8 cellular contexts compared by ENCODE assay signal in the genomic region with DNA sequence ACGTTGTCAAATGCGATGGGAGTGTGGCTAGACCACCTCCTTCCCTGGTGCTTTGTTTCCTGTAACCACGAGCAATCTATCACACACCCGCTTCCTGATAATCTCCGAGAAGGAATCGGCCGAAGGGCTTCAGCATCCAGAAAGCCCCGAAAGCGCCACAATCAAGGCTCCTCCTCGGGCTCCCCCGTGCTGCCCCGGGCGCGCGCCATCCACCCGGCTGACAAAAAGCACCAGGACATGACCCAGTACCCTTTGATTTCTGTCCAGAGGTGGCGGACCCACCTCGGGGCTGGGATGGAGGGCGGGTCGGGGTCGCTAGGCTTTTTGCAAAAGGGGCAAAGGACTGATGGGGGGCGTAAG. TPM values are rescaled to one million over a fixed set of nuclear protein-coding genes. Genes with fewer than 3 reads are reported as not detected.
DNase-seq lines count a peak whose midpoint lies in the region; ATAC-seq and TF ChIP-seq lines count a peak whose summit lies in the region.

No MANE protein-coding gene starts in this region.

- TF ChIP-seq RAD21 in neural cell (conservative IDR thresholded peaks at IDR 0.05): no peak

- H3K27ac ChIP-seq in MM.1S (ENCODE audit: low read length) (no peak overlapping the region), duodenal mucosa (ENCODE audit: low read depth, low read length) (no peak overlapping the region), neural cell (ENCODE audit: low read length) (no peak overlapping the region), foreskin keratinocyte (no peak overlapping the region)

- H3K4me1 ChIP-seq in MM.1S (ENCODE audit: low read length): peaks cover 9% of the 10 kb centered on the region
- peaks cover 13 to 20% of the 10 kb centered on the region in 2 donors for H3K4me1 ChIP-seq in duodenal mucosa (ENCODE audit: control insufficient read depth in 1 of 2, insufficient read depth in 2 of 2, low read length in 2 of 2)
- H3K4me1 ChIP-seq in foreskin keratinocyte: no peaks in the 10 kb centered on the region

- H3K9me3 ChIP-seq in MM.1S (replicated peaks; ENCODE audit: insufficient read depth, low read length): no peaks in the 10 kb centered on the region
- no peaks in the 10 kb centered on the region for H3K9me3 ChIP-seq in duodenal mucosa (ENCODE audit: control insufficient read depth in 1 of 2, low read length in 2 of 2)
- H3K9me3 ChIP-seq in neural cell (ENCODE audit: low read length): no peaks in the 10 kb centered on the region

- H3K36me3 ChIP-seq in MM.1S (replicated peaks; ENCODE audit: insufficient read depth, low read length) (no peaks in the 10 kb centered on the region), duodenal mucosa (ENCODE audit: control insufficient read depth in 1 of 2, insufficient read depth in 2 of 2, low read length in 2 of 2) (peaks cover 0 to 5% of the 10 kb centered on the region in 2 donors), neural cell (ENCODE audit: insufficient read depth, low read length) (no peaks in the 10 kb centered on the region)

- H3K4me1 Mint-ChIP-seq in CD14-positive monocyte: peaks cover 40% of the 10 kb centered on the region

- DNase-seq in CD14-positive monocyte (ENCODE audit: low spot score) (no peak), MM.1S (no peak), foreskin keratinocyte (no peak), NCI-H187 (lab: John Stamatoyannopoulos, UW) (no peak), erythroblast (lab: John Stamatoyannopoulos, UW) (no peak)

- H3K4me3 Mint-ChIP-seq in CD14-positive monocyte: peak overlapping the region; percentile 85 to 95

- TF ChIP-seq EP300 in neural cell (conservative IDR thresholded peaks at IDR 0.05; ENCODE audit: poor library complexity, severe bottlenecking): no peak

- H2AFZ ChIP-seq in MM.1S (ENCODE audit: low read length) (peak overlapping the region; percentile 98), neural cell (ENCODE audit: low read depth, low read length) (peak overlapping the region; percentile 95)

- H3K9ac ChIP-seq in MM.1S (ENCODE audit: low read length): peak overlapping the region; percentile 72; the same call in 1 of the 2 replicates
- H3K9ac ChIP-seq in duodenal mucosa (ENCODE audit: low read depth in 1 of 2, low read length in 2 of 2): peak overlapping the region; percentile 76 to 80
- peak overlapping the region; percentile 64 for H3K9ac ChIP-seq in neural cell (ENCODE audit: low read length)

- H3K36me3 Mint-ChIP-seq in CD14-positive monocyte: peaks cover 32 to 40% of the 10 kb centered on the region in 2 donors

- H3K27me3 Mint-ChIP-seq in CD14-positive monocyte (ENCODE audit: low read depth in 3 of 3): peaks cover 0 to 6% (median 6%) of the 10 kb centered on the region in 3 donors

- no peaks in the 10 kb centered on the region for H3K27me3 ChIP-seq in MM.1S (replicated peaks; ENCODE audit: insufficient read depth, low read length)
- H3K27me3 ChIP-seq in duodenal mucosa (ENCODE audit: control insufficient read depth in 1 of 2, insufficient read depth in 2 of 2, low read length in 2 of 2): no peaks in the 10 kb centered on the region
- no peaks in the 10 kb centered on the region for H3K27me3 ChIP-seq in neural cell (ENCODE audit: insufficient read depth, low read depth, low read length)
- H3K27me3 ChIP-seq in foreskin keratinocyte: peaks cover 10% of the 10 kb centered on the region

- H3K9me3 Mint-ChIP-seq in CD14-positive monocyte: no peaks in the 10 kb centered on the region

- H3K79me2 ChIP-seq in MM.1S (ENCODE audit: low read length): peaks cover 5% of the 10 kb centered on the region
- peaks cover 6% of the 10 kb centered on the region for H3K79me2 ChIP-seq in neural cell (replicated peaks; ENCODE audit: insufficient read depth, low read length)

- intact Hi-C loops in CD14-positive monocyte (cut with micrococcal nuclease): no loop called here

- H4K20me1 ChIP-seq in MM.1S (ENCODE audit: insufficient read depth, low read length): no peaks in the 10 kb centered on the region
- H4K20me1 ChIP-seq in neural cell (ENCODE audit: insufficient read depth): no peaks in the 10 kb centered on the region

- TF ChIP-seq CTCF in CD14-positive monocyte (IDR thresholded peaks at IDR 0.05) (no peak), MM.1S (IDR thresholded peaks at IDR 0.05; ENCODE audit: low read length) (no peak), neural cell (IDR thresholded peaks at IDR 0.05; ENCODE audit: poor library complexity, severe bottlenecking) (no peak), foreskin keratinocyte (conservative IDR thresholded peaks at IDR 0.05) (no peak)

- H3K9me2 ChIP-seq in MM.1S (replicated peaks; ENCODE audit: insufficient read depth, low read length): no peaks in the 10 kb centered on the region
- H3K9me2 ChIP-seq in neural cell (ENCODE audit: insufficient read depth, low read length): no peaks in the 10 kb centered on the region

- no peak for ATAC-seq in foreskin keratinocyte
- ATAC-seq in GM18517 (IDR thresholded peaks at IDR 0.05; ENCODE audit: unreplicated experiment): no peak

- H3F3A ChIP-seq in MM.1S (ENCODE audit: insufficient read depth, low read length) (no peaks in the 10 kb centered on the region), neural cell (ENCODE audit: insufficient read depth, low read length, poor library complexity, severe bottlenecking) (no peaks in the 10 kb centered on the region)

- TF ChIP-seq POLR2A in erythroblast (IDR thresholded peaks at IDR 0.05; ENCODE audit: low read length): no peak

- H3K4me2 ChIP-seq in MM.1S (ENCODE audit: low read depth, low read length) (peak overlapping the region; percentile 99), neural cell (ENCODE audit: low read length) (peak overlapping the region; percentile 40)

- H3K27ac Mint-ChIP-seq in CD14-positive monocyte: peak overlapping the region in 1 of 7 donors; percentile 75

- H3K4me3 ChIP-seq in MM.1S (ENCODE audit: low read length) (peak overlapping the region; percentile 75), duodenal mucosa (ENCODE audit: low read depth in 1 of 2, low read length in 2 of 2) (peak overlapping the region; percentile 86 to 94), neural cell (ENCODE audit: low read length) (peak overlapping the region; percentile 80)

TF ChIP-seq in neural cell, 6 proteins besides CTCF, POLR2A, EP300 and RAD21:
- no peak for TF ChIP-seq EZH2 (IDR thresholded peaks at IDR 0.05; ENCODE audit: borderline replicate concordance, insufficient read depth, low read length, poor library complexity, severe bottlenecking)

RNA-seq across cellular contexts. Expression of a gene that starts 0.7 kb away (rescaled TPM):
- polyA plus RNA-seq in CD14-positive monocyte (1 to 10 TPM; 1.3 to 2.1 TPM), neural cell (3.7 and 4.0 TPM in 2 replicates), foreskin keratinocyte (5.8 and 6.5 TPM in 2 replicates)
- polyA minus RNA-seq in neural cell: 3.4 and 5.0 TPM in 2 replicates
- 3.5 and 4.4 TPM in 2 replicates for total RNA-seq in foreskin keratinocyte

RNA-seq across cellular contexts. Expression of a gene that starts 21.3 kb away (rescaled TPM):
- polyA plus RNA-seq in CD14-positive monocyte (10 to 100 TPM; 26.1 to 27.0 TPM), neural cell (not detected in 2 replicates), foreskin keratinocyte (2.0 and 2.2 TPM in 2 replicates)
- polyA minus RNA-seq in neural cell: not detected in 2 replicates
- 3.2 and 3.4 TPM in 2 replicates for total RNA-seq in foreskin keratinocyte

RNA-seq across cellular contexts. Expression of a gene that starts 22.5 kb away (rescaled TPM):
- 10 to 100 TPM; 27.8 to 36.2 TPM for polyA plus RNA-seq in CD14-positive monocyte
- polyA plus RNA-seq in neural cell: 58.7 and 74.0 TPM in 2 replicates
- polyA minus RNA-seq in neural cell: 13.6 and 16.1 TPM in 2 replicates
- total RNA-seq in foreskin keratinocyte: 76.5 and 76.8 TPM in 2 replicates
- polyA plus RNA-seq in foreskin keratinocyte: 109 and 111 TPM in 2 replicates

RNA-seq across cellular contexts. Expression of a gene that starts 45.3 kb away (rescaled TPM):
- polyA plus RNA-seq in CD14-positive monocyte: 100 to 1,000 TPM; 156 to 181 TPM
- 1,721 and 2,003 TPM in 2 replicates for polyA plus RNA-seq in neural cell
- 1,072 and 1,108 TPM in 2 replicates for polyA minus RNA-seq in neural cell
- total RNA-seq in foreskin keratinocyte: 463 and 622 TPM in 2 replicates
- polyA plus RNA-seq in foreskin keratinocyte: 705 and 905 TPM in 2 replicates
